1 cellular context compared by ENCODE assay signal in genomic region chr2:177038772-177039484, GRCh38.
TF ChIP-seq lines count a peak whose summit lies in the region.

No MANE protein-coding gene starts in this region.

TF ChIP-seq in HEK293, 187 proteins besides CTCF, POLR2A, EP300 and RAD21 (continued from another document):
- TF ChIP-seq ZSCAN18 (tag by site-specific recombination; IDR thresholded peaks at IDR 0.05): no peak
- no peak for TF ChIP-seq ZNF433 (tag by site-specific recombination; IDR thresholded peaks at IDR 0.05; ENCODE audit: low read depth)
- TF ChIP-seq ZBTB10 (tag by site-specific recombination; IDR thresholded peaks at IDR 0.05): no peak
- peak; percentile 99 for TF ChIP-seq ZNF580 (tag by site-specific recombination; IDR thresholded peaks at IDR 0.05)
- TF ChIP-seq ZNF76 (tag by site-specific recombination; IDR thresholded peaks at IDR 0.05; ENCODE audit: borderline replicate concordance, low read depth): 0 out of 2 replicates have a peak, but pooled peaks have one; percentile 39
- TF ChIP-seq ZNF16 (tag by site-specific recombination; IDR thresholded peaks at IDR 0.05; ENCODE audit: low read depth): no peak
- no peak for TF ChIP-seq ZNF837 (tag by site-specific recombination; IDR thresholded peaks at IDR 0.05)
- TF ChIP-seq ZNF549 (tag by site-specific recombination; IDR thresholded peaks at IDR 0.05): no peak
- no peak for TF ChIP-seq ZNF404 (tag by site-specific recombination; IDR thresholded peaks at IDR 0.05)
- TF ChIP-seq ZNF670 (tag by site-specific recombination; IDR thresholded peaks at IDR 0.05; ENCODE audit: low read depth): no peak
- peak; percentile 73 for TF ChIP-seq BCL6B (tag by site-specific recombination; IDR thresholded peaks at IDR 0.05)
- peak; percentile 49; the same call in 1 of the 2 replicates for TF ChIP-seq ZNF692 (tag by site-specific recombination; IDR thresholded peaks at IDR 0.05)
- TF ChIP-seq PRDM4 (tag by site-specific recombination; IDR thresholded peaks at IDR 0.05): peak; percentile 94
- no peak for TF ChIP-seq ZNF555 (tag by site-specific recombination; conservative IDR thresholded peaks at IDR 0.05)
- TF ChIP-seq ZNF626 (tag by site-specific recombination; IDR thresholded peaks at IDR 0.05): no peak
- no peak for TF ChIP-seq ZNF571 (tag by site-specific recombination; IDR thresholded peaks at IDR 0.05)
